In genomic region chr10:17684537-17684936, GRCh38 we compare ENCODE assay signal across 13 cellular contexts. TPM values are rescaled to one million over a fixed set of nuclear protein-coding genes. Genes with fewer than 3 reads are reported as not detected.
DNase-seq lines count a peak whose midpoint lies in the region; ATAC-seq and TF ChIP-seq lines count a peak whose summit lies in the region.
"Had no signal": no experiment of that assay in that cellular context is flagged by ENCODE, and none has a peak within 500 bp of the region (broad histone marks: within the 10 kb centered on the region; RNA-seq: fewer than 3 reads in every experiment).

No MANE protein-coding gene starts in this region.

- peak; percentile 70 for ATAC-seq in GM18511 (IDR thresholded peaks at IDR 0.05; ENCODE audit: unreplicated experiment)
- peak; percentile 55 for ATAC-seq in GM21381 (IDR thresholded peaks at IDR 0.05; ENCODE audit: unreplicated experiment)
- ATAC-seq in HG03103 (IDR thresholded peaks at IDR 0.05; ENCODE audit: low read depth, unreplicated experiment): peak; percentile 70
- no peak for ATAC-seq in activated naive CD8-positive, alpha-beta T cell treated with anti-CD3 and anti-CD28 coated beads, Interleukin-2, amount 50 U/mL, for 24 hours
- ATAC-seq in GM18873 (IDR thresholded peaks at IDR 0.05; ENCODE audit: low FRiP score, unreplicated experiment): no peak
- ATAC-seq: pancreas had no signal

- H3K27ac ChIP-seq in endodermal cell (ENCODE audit: low read depth, low read length): no peak overlapping the region
- H3K27ac ChIP-seq: pancreas had no signal

- H3K9me3 Mint-ChIP-seq in activated naive CD8-positive, alpha-beta T cell treated with anti-CD3 and anti-CD28 coated beads, Interleukin-2, amount 50 U/mL, for 24 hours: no peaks in the 10 kb centered on the region
- H3K9me3 Mint-ChIP-seq in endodermal cell: no peaks in the 10 kb centered on the region

- no peaks in the 10 kb centered on the region for H3K27me3 ChIP-seq in endodermal cell (ENCODE audit: control insufficient read depth, insufficient read depth, low read length, poor library complexity, severe bottlenecking)
- H3K27me3 ChIP-seq: pancreas had no signal

- H3K27ac Mint-ChIP-seq in activated naive CD8-positive, alpha-beta T cell treated with anti-CD3 and anti-CD28 coated beads, Interleukin-2, amount 50 U/mL, for 24 hours: peak overlapping the region; percentile 67
- H3K27ac Mint-ChIP-seq in endodermal cell: no peak overlapping the region

- H3K4me3 Mint-ChIP-seq in activated naive CD8-positive, alpha-beta T cell treated with anti-CD3 and anti-CD28 coated beads, Interleukin-2, amount 50 U/mL, for 24 hours: no peak overlapping the region
- H3K4me3 Mint-ChIP-seq in endodermal cell: no peak overlapping the region

- peaks cover 55% of the 10 kb centered on the region for H3K4me1 Mint-ChIP-seq in activated naive CD8-positive, alpha-beta T cell treated with anti-CD3 and anti-CD28 coated beads, Interleukin-2, amount 50 U/mL, for 24 hours
- H3K4me1 Mint-ChIP-seq in endodermal cell: peaks cover 3% of the 10 kb centered on the region

- H3K9me3 ChIP-seq in endodermal cell (ENCODE audit: control insufficient read depth, low read length): no peaks in the 10 kb centered on the region
- H3K9me3 ChIP-seq: pancreas had no signal

- no peak overlapping the region for H3K4me3 ChIP-seq in endodermal cell (ENCODE audit: low read length)
- H3K4me3 ChIP-seq: lung, pancreas had no signal

- H3K4me1 ChIP-seq in endodermal cell (ENCODE audit: control insufficient read depth, insufficient read depth, low read length): no peaks in the 10 kb centered on the region

- no peak overlapping the region for H3K9ac ChIP-seq in endodermal cell (ENCODE audit: extremely low read depth, low read length, poor library complexity, severe bottlenecking)

- peaks cover 14% of the 10 kb centered on the region for H3K36me3 ChIP-seq in endodermal cell (ENCODE audit: control insufficient read depth, insufficient read depth, low read length)
- H3K36me3 ChIP-seq: pancreas had no signal

- TF ChIP-seq CTCF in endodermal cell (conservative IDR thresholded peaks at IDR 0.05): no peak

- H3K27me3 Mint-ChIP-seq in activated naive CD8-positive, alpha-beta T cell treated with anti-CD3 and anti-CD28 coated beads, Interleukin-2, amount 50 U/mL, for 24 hours: no peaks in the 10 kb centered on the region
- no peaks in the 10 kb centered on the region for H3K27me3 Mint-ChIP-seq in endodermal cell (ENCODE audit: insufficient read depth)

- 95 to 100% methylated on average over 2 to 5 of the region's 6 CpGs for WGBS in endodermal cell (ENCODE audit: insufficient coverage in 1 of 2, insufficient read length in 1 of 2), 2 experiments

- H3K36me3 Mint-ChIP-seq in activated naive CD8-positive, alpha-beta T cell treated with anti-CD3 and anti-CD28 coated beads, Interleukin-2, amount 50 U/mL, for 24 hours (ENCODE audit: low read depth): peaks cover 17% of the 10 kb centered on the region
- peaks cover 18% of the 10 kb centered on the region for H3K36me3 Mint-ChIP-seq in endodermal cell (ENCODE audit: low read depth)

- DNase-seq in activated naive CD8-positive, alpha-beta T cell treated with anti-CD3 and anti-CD28 coated beads, Interleukin-2, amount 50 U/mL, for 24 hours: no peak
- DNase-seq in GM03348 (ENCODE audit: low spot score): no peak
- DNase-seq in endodermal cell: no peak
- no peak for DNase-seq in epidermal melanocyte (ENCODE audit: insufficient read length, low spot score)
- DNase-seq: anterior cingulate cortex; effector CD4-positive, alpha-beta T cell; KG1; pancreas had no signal

RNA-seq across cellular contexts. Expression of gene STAM, which starts 40.6 kb away (rescaled TPM):
- 10 to 100 TPM; 26.7 to 30.0 TPM for total RNA-seq in endodermal cell
- 32.7 TPM for polyA plus RNA-seq in endodermal cell (2013, experiment 1 of 2)
- polyA plus RNA-seq in endodermal cell (2013, experiment 2 of 2): 36.1 TPM

Comparison
In these comparisons a context has a peak if more than half of its experiments do, and no peak if none do; other contexts are left out.
1. ATAC-seq: peak in GM18511 (single experiment), GM21381 (single experiment) and HG03103 (single experiment); none in activated naive CD8-positive, alpha-beta T cell treated with anti-CD3 and anti-CD28 coated beads, Interleukin-2, amount 50 U/mL, for 24 hours (single experiment) and GM18873 (single experiment).